8 cellular contexts compared by ENCODE assay signal in the genomic region with DNA sequence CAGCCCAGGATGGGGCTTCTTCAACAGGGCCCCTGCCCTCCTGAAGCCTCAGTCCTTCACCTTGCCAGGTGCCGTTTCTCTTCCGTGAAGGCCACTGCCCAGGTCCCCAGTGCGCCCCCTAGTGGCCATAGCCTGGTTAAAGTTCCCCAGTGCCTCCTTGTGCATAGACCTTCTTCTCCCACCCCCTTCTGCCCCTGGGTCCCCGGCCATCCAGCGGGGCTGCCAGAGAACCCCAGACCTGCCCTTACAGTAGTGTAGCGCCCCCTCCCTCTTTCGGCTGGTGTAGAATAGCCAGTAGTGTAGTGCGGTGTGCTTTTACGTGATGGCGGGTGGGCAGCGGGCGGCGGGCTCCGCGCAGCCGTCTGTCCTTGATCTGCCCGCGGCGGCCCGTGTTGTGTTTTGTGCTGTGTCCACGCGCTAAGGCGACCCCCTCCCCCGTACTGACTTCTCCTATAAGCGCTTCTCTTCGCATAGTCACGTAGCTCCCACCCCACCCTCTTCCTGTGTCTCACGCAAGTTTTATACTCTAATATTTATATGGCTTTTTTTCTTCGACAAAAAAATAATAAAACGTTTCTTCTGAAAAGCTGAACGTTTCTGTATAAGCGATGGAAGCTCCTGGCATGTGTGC. TPM values are rescaled to one million over a fixed set of nuclear protein-coding genes. Genes with fewer than 3 reads are reported as not detected.
A peak's percentile ranks its signal among the peaks of the same experiment; 100 is the strongest.
DNase-seq lines count a peak whose midpoint lies in the region; ATAC-seq and TF ChIP-seq lines count a peak whose summit lies in the region.

No MANE protein-coding gene starts in this region.

- H3K36me3 ChIP-seq in Karpas-422 (ENCODE audit: insufficient read depth, low read length) (peaks cover 15% of the 10 kb centered on the region), brain microvascular endothelial cell (replicated peaks) (peaks cover 16% of the 10 kb centered on the region)

- peak overlapping the region; percentile 85 to 95 (median 90) for H3K4me3 Mint-ChIP-seq in immature natural killer cell

- no peaks in the 10 kb centered on the region for H3K9me2 ChIP-seq in Karpas-422 (replicated peaks; ENCODE audit: insufficient read depth, low read length)

- DNase-seq in GM10248 (ENCODE audit: extremely low spot score) (peak; percentile 85), Karpas-422 (peak; percentile 97), brain microvascular endothelial cell (peak; percentile 64), immature natural killer cell (peak; percentile 73 to 79 (median 76)), mesenteric fat pad (ENCODE audit: low spot score) (no peak)
- peak; percentile 85 for DNase-seq in stimulated activated CD4-positive, alpha-beta T cell treated with anti-CD3 and anti-CD28 coated beads, Interleukin-12 subunit alpha, Interleukin-12 subunit beta, amount 100 ng/mL, for 4 hours

- H3K4me2 ChIP-seq in Karpas-422 (ENCODE audit: low read depth, low read length, poor library complexity, severe bottlenecking): peak overlapping the region; percentile 60

- POLR2A ChIA-PET in GM10248 (lab: Yijun Ruan, JAX): no interaction called here

- peaks cover 9 to 28% (median 11%) of the 10 kb centered on the region in 3 donors for H3K27me3 Mint-ChIP-seq in immature natural killer cell (ENCODE audit: low read depth in 3 of 3)

- in situ Hi-C loops in brain microvascular endothelial cell (cut with HindIII; ENCODE audit: low pct_ligation_motif_present, low sequenced_read_pairs): loop anchor here (25.0 kb wide), 1 partner anchor 100 kb away; the partner anchor contains the start of genes PCDHGA10, PCDHGA11, PCDHGA9 and PCDHGB6

- H3K27ac ChIP-seq in Karpas-422 (ENCODE audit: low read length): peak overlapping the region; percentile 100
- no peak overlapping the region for H3K27ac ChIP-seq in VCaP
- H3K27ac ChIP-seq in brain microvascular endothelial cell: peak overlapping the region; percentile 95

- H3K4me1 ChIP-seq in Karpas-422 (ENCODE audit: low read length): peaks cover 100% of the 10 kb centered on the region

- H2AFZ ChIP-seq in Karpas-422 (ENCODE audit: low read length): no peak overlapping the region

- H3K4me1 Mint-ChIP-seq in immature natural killer cell: peaks cover 50 to 57% of the 10 kb centered on the region in 2 donors

- no peaks in the 10 kb centered on the region for H3K9me3 Mint-ChIP-seq in immature natural killer cell

- CTCF ChIA-PET in GM10248 (lab: Yijun Ruan, JAX): interaction anchor here (0.7 to 14.8 kb wide), 37 partner anchors 8 to 194 kb away, joined by 3 to 214 read pairs (median 4); partner anchors contain the start of genes DIAPH1, HDAC3, PCDHGA10 and PCDHGA11

- no peaks in the 10 kb centered on the region for H3K9me3 ChIP-seq in Karpas-422 (ENCODE audit: low read length)

- H4K20me1 ChIP-seq in Karpas-422 (ENCODE audit: insufficient read depth, low read depth, low read length): no peaks in the 10 kb centered on the region

- H3K36me3 Mint-ChIP-seq in immature natural killer cell: peaks cover 6 to 35% (median 17%) of the 10 kb centered on the region in 3 donors

- TF ChIP-seq CTCF in GM10248 (IDR thresholded peaks at IDR 0.05; ENCODE audit: control extremely low read depth, extremely low read depth, low read depth, missing control alignments) (peak; percentile 79), VCaP (conservative IDR thresholded peaks at IDR 0.05) (peak; percentile 84), brain microvascular endothelial cell (IDR thresholded peaks at IDR 0.05; ENCODE audit: low read depth, low read length, missing control alignments) (peak; percentile 90)

- H3K27ac Mint-ChIP-seq in immature natural killer cell: peak overlapping the region; percentile 55 to 84 (median 74)

- H3K4me3 ChIP-seq in Karpas-422 (ENCODE audit: low read length) (peak overlapping the region; percentile 54), brain microvascular endothelial cell (ENCODE audit: low read depth, low read length) (peak overlapping the region; percentile 60)

- peak overlapping the region; percentile 87 for H3K9ac ChIP-seq in Karpas-422 (ENCODE audit: low read length)

- no peak for ATAC-seq in HG03460 (IDR thresholded peaks at IDR 0.05; ENCODE audit: unreplicated experiment)

- H3K79me2 ChIP-seq in Karpas-422 (ENCODE audit: low read length): no peaks in the 10 kb centered on the region

- H3K27me3 ChIP-seq in Karpas-422 (ENCODE audit: low read length) (no peaks in the 10 kb centered on the region), brain microvascular endothelial cell (replicated peaks) (no peaks in the 10 kb centered on the region)

RNA-seq across cellular contexts. Expression of gene PCDHGC5, which starts 23.6 kb away (rescaled TPM):
- total RNA-seq in Karpas-422 (2014; rRNA removed; shearing (Covaris generic); ENCODE audit: low replicate concordance): 5.1 and 5.8 TPM in 2 replicates
- not detected for polyA plus RNA-seq in immature natural killer cell
- total RNA-seq in mesenteric fat pad: 1.1 TPM

RNA-seq across cellular contexts. Expression of gene PCDHGC4, which starts 27.7 kb away (rescaled TPM):
- 7.0 and 11.8 TPM in 2 replicates for total RNA-seq in Karpas-422 (2014; rRNA removed; shearing (Covaris generic); ENCODE audit: low replicate concordance)
- not detected for polyA plus RNA-seq in immature natural killer cell
- 1.7 TPM for total RNA-seq in mesenteric fat pad

RNA-seq across cellular contexts. Expression of gene PCDHGC3, which starts 36.7 kb away (rescaled TPM):
- total RNA-seq in Karpas-422 (2014; rRNA removed; shearing (Covaris generic); ENCODE audit: low replicate concordance): 61.3 and 75.2 TPM in 2 replicates
- polyA plus RNA-seq in immature natural killer cell: 1 to 10 TPM in 1 of 3 donors, under 1 TPM in 2; 0.63 to 1.3 (median 0.77) TPM
- total RNA-seq in mesenteric fat pad: 46.8 TPM
